In genomic region chr1:26169201-26169600, GRCh38 we compare ENCODE assay signal across 8 cellular contexts. TPM values are rescaled to one million over a fixed set of nuclear protein-coding genes. Genes with fewer than 3 reads are reported as not detected.
A peak's percentile ranks its signal among the peaks of the same experiment; 100 is the strongest.
DNase-seq lines count a peak whose midpoint lies in the region; TF ChIP-seq lines count a peak whose summit lies in the region.

No MANE protein-coding gene starts in this region.

- peak overlapping the region; percentile 97 for H3K27ac Mint-ChIP-seq in neural progenitor cell

- H3K4me1 ChIP-seq in BLaER1 (peaks cover 48% of the 10 kb centered on the region), MM.1S (ENCODE audit: low read length) (peaks cover 6% of the 10 kb centered on the region; the same call in 1 of the 2 replicates), ectodermal cell (ENCODE audit: control insufficient read depth, insufficient read depth, low read length) (peaks cover 51% of the 10 kb centered on the region), neural progenitor cell (peaks cover 44% of the 10 kb centered on the region)

- H3K9ac ChIP-seq in BLaER1: peak overlapping the region; percentile 92; the same call in 1 of the 2 replicates
- H3K9ac ChIP-seq in MM.1S (ENCODE audit: low read length): no peak overlapping the region; the same call in 1 of the 2 replicates
- H3K9ac ChIP-seq in neural progenitor cell: no peak overlapping the region

- H2AFZ ChIP-seq in MM.1S (ENCODE audit: low read length) (peak overlapping the region; percentile 94), neural progenitor cell (replicated peaks) (no peak overlapping the region)

- H3K27ac ChIP-seq in BLaER1: peak overlapping the region; percentile 92; the same call in 1 of the 2 replicates
- no peak overlapping the region for H3K27ac ChIP-seq in MM.1S (ENCODE audit: low read length)
- H3K27ac ChIP-seq in ectodermal cell (ENCODE audit: insufficient read depth, low read depth, low read length, poor library complexity, severe bottlenecking): peak overlapping the region; percentile 91
- H3K27ac ChIP-seq in neural progenitor cell: peak overlapping the region; percentile 56

- TF ChIP-seq CTCF in MM.1S (IDR thresholded peaks at IDR 0.05; ENCODE audit: low read length) (no peak), neural progenitor cell (IDR thresholded peaks at IDR 0.05) (no peak)

- no peaks in the 10 kb centered on the region for H3K36me3 Mint-ChIP-seq in neural progenitor cell

- H3F3A ChIP-seq in MM.1S (ENCODE audit: insufficient read depth, low read length): no peaks in the 10 kb centered on the region
- H3F3A ChIP-seq in neural progenitor cell (ENCODE audit: low read depth): peaks cover 34% of the 10 kb centered on the region

- H4K20me1 ChIP-seq in BLaER1 (no peaks in the 10 kb centered on the region), MM.1S (ENCODE audit: insufficient read depth, low read length) (no peaks in the 10 kb centered on the region), neural progenitor cell (ENCODE audit: low read depth) (peaks cover 3% of the 10 kb centered on the region)

- H3K36me3 ChIP-seq in BLaER1: peaks cover 14% of the 10 kb centered on the region
- H3K36me3 ChIP-seq in MM.1S (replicated peaks; ENCODE audit: insufficient read depth, low read length): no peaks in the 10 kb centered on the region
- no peaks in the 10 kb centered on the region for H3K36me3 ChIP-seq in ectodermal cell (ENCODE audit: control insufficient read depth, insufficient read depth, low read length)
- H3K36me3 ChIP-seq in neural progenitor cell: no peaks in the 10 kb centered on the region

- H3K27me3 ChIP-seq in BLaER1 (no peaks in the 10 kb centered on the region), MM.1S (replicated peaks; ENCODE audit: insufficient read depth, low read length) (no peaks in the 10 kb centered on the region; the same call in 1 of the 2 replicates), ectodermal cell (ENCODE audit: control insufficient read depth, insufficient read depth, low read length, poor library complexity, severe bottlenecking) (peaks cover 20% of the 10 kb centered on the region), neural progenitor cell (peaks cover 11% of the 10 kb centered on the region)

- H3K9me2 ChIP-seq in MM.1S (replicated peaks; ENCODE audit: insufficient read depth, low read length): no peaks in the 10 kb centered on the region

- H3K9me3 ChIP-seq in BLaER1: no peaks in the 10 kb centered on the region
- H3K9me3 ChIP-seq in MM.1S (replicated peaks; ENCODE audit: insufficient read depth, low read length): no peaks in the 10 kb centered on the region
- no peaks in the 10 kb centered on the region for H3K9me3 ChIP-seq in ectodermal cell (ENCODE audit: control insufficient read depth, low read length)
- H3K9me3 ChIP-seq in neural progenitor cell (ENCODE audit: low read depth): no peaks in the 10 kb centered on the region

- no peaks in the 10 kb centered on the region for H3K9me3 Mint-ChIP-seq in neural progenitor cell

- H3K79me2 ChIP-seq in MM.1S (ENCODE audit: low read length) (peaks cover 14% of the 10 kb centered on the region), neural progenitor cell (ENCODE audit: low read depth) (peaks cover 13% of the 10 kb centered on the region)

- H3K4me3 ChIP-seq in BLaER1 (peak overlapping the region; percentile 93; the same call in 1 of the 2 replicates), MM.1S (ENCODE audit: low read length) (peak overlapping the region; percentile 90; the same call in 1 of the 2 replicates), ectodermal cell (ENCODE audit: insufficient read depth, low read depth, low read length) (peak overlapping the region; percentile 83), neural progenitor cell (peak overlapping the region; percentile 77)

- peaks cover 57% of the 10 kb centered on the region for H3K4me1 Mint-ChIP-seq in neural progenitor cell

- WGBS in ectodermal cell, 2 experiments: 74 to 81% methylated on average over 6 of the region's 6 CpGs

- H3K4me3 Mint-ChIP-seq in neural progenitor cell: peak overlapping the region; percentile 89

- H3K4me2 ChIP-seq in BLaER1 (peak overlapping the region; percentile 90), MM.1S (ENCODE audit: low read depth, low read length) (peak overlapping the region; percentile 94; the same call in 1 of the 2 replicates), neural progenitor cell (peak overlapping the region; percentile 98)

- no peak for DNase-seq in MM.1S
- DNase-seq in neural progenitor cell (ENCODE audit: low spot score): no peak
- no peak for DNase-seq in SIG-M5 (lab: John Stamatoyannopoulos, UW)
- no peak for DNase-seq in A172 (ENCODE audit: low spot score)
- DNase-seq in T1000 (lab: John Stamatoyannopoulos, UW): no peak
- no peak for DNase-seq in globus pallidus (ENCODE audit: low spot score)

- H3K27me3 Mint-ChIP-seq in neural progenitor cell (ENCODE audit: insufficient read depth, low read depth): peaks cover 29% of the 10 kb centered on the region

RNA-seq across cellular contexts. Expression of gene C1orf232, which starts 0.4 kb away (rescaled TPM):
- polyA plus RNA-seq in ectodermal cell (2013, experiment 1 of 4): not detected
- 0.71 TPM for polyA plus RNA-seq in ectodermal cell (2013, experiment 2 of 4)
- polyA plus RNA-seq in ectodermal cell (2013, experiment 3 of 4): not detected
- polyA plus RNA-seq in ectodermal cell (2013, experiment 4 of 4): 0.97 TPM
- total RNA-seq in neural progenitor cell (ENCODE audit: low replicate concordance): not detected in 2 replicates
- total RNA-seq in A172 (2014; rRNA removed; shearing (Covaris generic)): not detected in 2 replicates

RNA-seq across cellular contexts. Expression of gene ZNF593, which starts 0.5 kb away (rescaled TPM):
- polyA plus RNA-seq in ectodermal cell (2013, experiment 1 of 4): 33.2 TPM
- polyA plus RNA-seq in ectodermal cell (2013, experiment 2 of 4): 35.5 TPM
- polyA plus RNA-seq in ectodermal cell (2013, experiment 3 of 4): 26.1 TPM
- polyA plus RNA-seq in ectodermal cell (2013, experiment 4 of 4): 25.0 TPM
- 3.3 and 13.3 TPM in 2 replicates for total RNA-seq in neural progenitor cell (ENCODE audit: low replicate concordance)
- 12.9 and 18.1 TPM in 2 replicates for total RNA-seq in A172 (2014; rRNA removed; shearing (Covaris generic))

RNA-seq across cellular contexts. Expression of gene ZNF593OS, which starts 2.4 kb away (rescaled TPM):
- polyA plus RNA-seq in ectodermal cell (2013, experiment 1 of 4): 7.4 TPM
- polyA plus RNA-seq in ectodermal cell (2013, experiment 2 of 4): 10.7 TPM
- 5.2 TPM for polyA plus RNA-seq in ectodermal cell (2013, experiment 3 of 4)
- polyA plus RNA-seq in ectodermal cell (2013, experiment 4 of 4): 8.1 TPM
- 0.67 and 2.1 TPM in 2 replicates for total RNA-seq in neural progenitor cell (ENCODE audit: low replicate concordance)
- not detected in 2 replicates for total RNA-seq in A172 (2014; rRNA removed; shearing (Covaris generic))

RNA-seq across cellular contexts. Expression of gene CNKSR1, which starts 8.1 kb away (rescaled TPM):
- polyA plus RNA-seq in ectodermal cell (2013, experiment 1 of 4): 18.1 TPM
- polyA plus RNA-seq in ectodermal cell (2013, experiment 2 of 4): 17.3 TPM
- 12.7 TPM for polyA plus RNA-seq in ectodermal cell (2013, experiment 3 of 4)
- polyA plus RNA-seq in ectodermal cell (2013, experiment 4 of 4): 11.6 TPM
- 7.8 and 13.0 TPM in 2 replicates for total RNA-seq in neural progenitor cell (ENCODE audit: low replicate concordance)
- not detected in 2 replicates for total RNA-seq in A172 (2014; rRNA removed; shearing (Covaris generic))

RNA-seq across cellular contexts. Expression of gene FAM110D, which starts 10.3 kb away (rescaled TPM):
- 0.57 TPM for polyA plus RNA-seq in ectodermal cell (2013, experiment 1 of 4)
- polyA plus RNA-seq in ectodermal cell (2013, experiment 2 of 4): 0.59 TPM
- 0.48 TPM for polyA plus RNA-seq in ectodermal cell (2013, experiment 3 of 4)
- 0.57 TPM for polyA plus RNA-seq in ectodermal cell (2013, experiment 4 of 4)
- 0.28 and 0.50 TPM in 2 replicates for total RNA-seq in neural progenitor cell (ENCODE audit: low replicate concordance)
- 0.62 TPM in 1 of 2 replicates, not detected in the other for total RNA-seq in A172 (2014; rRNA removed; shearing (Covaris generic))
